8 cellular contexts compared by ENCODE assay signal in genomic region chr22:23787910-23788309, GRCh38. TPM values are rescaled to one million over a fixed set of nuclear protein-coding genes. Genes with fewer than 3 reads are reported as not detected.
A peak's percentile ranks its signal among the peaks of the same experiment; 100 is the strongest.
DNase-seq lines count a peak whose midpoint lies in the region; ATAC-seq and TF ChIP-seq lines count a peak whose summit lies in the region.

No MANE protein-coding gene starts in this region.

- H3K4me3 ChIP-seq in Caco-2 (ENCODE audit: low read depth, low read length) (peak overlapping the region; percentile 94), Panc1 (ENCODE audit: low read depth in 2 of 2, low read length in 2 of 2) (peak overlapping the region; percentile 83 to 87), esophagus muscularis mucosa (peak overlapping the region; percentile 78 to 96 (median 91)), parathyroid adenoma (ENCODE audit: low read depth, low read length) (peak overlapping the region; percentile 85)

- H3K36me3 Mint-ChIP-seq in Caco-2 (ENCODE audit: insufficient read depth, unreplicated experiment) = peaks cover 17% of the 10 kb centered on the region

- no peak for ATAC-seq in Panc1

- 48% methylated on average over 3 of the region's 3 CpGs for WGBS in esophagus muscularis mucosa

- H3K9me3 ChIP-seq in Caco-2 (no peaks in the 10 kb centered on the region), Panc1 (ENCODE audit: control insufficient read depth, insufficient read depth, low read depth, low read length) (no peaks in the 10 kb centered on the region), esophagus muscularis mucosa (no peaks in the 10 kb centered on the region), parathyroid adenoma (ENCODE audit: control insufficient read depth, low read length) (no peaks in the 10 kb centered on the region)

- H3K27me3 ChIP-seq in Caco-2 (replicated peaks; ENCODE audit: control insufficient read depth, insufficient read depth, low read length) (no peaks in the 10 kb centered on the region), Panc1 (ENCODE audit: control insufficient read depth, insufficient read depth, low read length) (no peaks in the 10 kb centered on the region), esophagus muscularis mucosa (no peaks in the 10 kb centered on the region), parathyroid adenoma (ENCODE audit: control insufficient read depth, insufficient read depth, low read length) (no peaks in the 10 kb centered on the region)

- peaks cover 15% of the 10 kb centered on the region for H3K79me2 ChIP-seq in parathyroid adenoma

- H3K27ac Mint-ChIP-seq in Caco-2 (ENCODE audit: unreplicated experiment) = peak overlapping the region; percentile 36

- in situ Hi-C loops in Panc1 (cut with HindIII; ENCODE audit: low pct_unique_long_range_greater_than_20kb, low sequenced_read_pairs) = no loop called here

- H3K4me3 Mint-ChIP-seq in Caco-2 (ENCODE audit: unreplicated experiment) = peak overlapping the region; percentile 89

- POLR2A ChIA-PET in Caco-2 (lab: Charles Lee) (interaction anchor here (0.7 kb wide), 1 partner anchor 17 kb away, joined by 3 read pairs; no protein-coding TSS in a partner anchor), Panc1 (lab: Charles Lee) (interaction anchor here (0.6 to 1.3 kb wide), 2 partner anchors 13 to 453 kb away, joined by 3 to 4 read pairs; no protein-coding TSS in a partner anchor)

- H3K4me2 ChIP-seq in parathyroid adenoma (ENCODE audit: low read length) = peak overlapping the region; percentile 68

- peak overlapping the region; percentile 81 for H3K27ac ChIP-seq in Panc1 (ENCODE audit: low read length)
- peak overlapping the region; percentile 95 to 100 (median 99) for H3K27ac ChIP-seq in esophagus muscularis mucosa (replicated peaks in 1 of 4)
- H3K27ac ChIP-seq in parathyroid adenoma = no peak overlapping the region

- CTCF ChIA-PET in Caco-2 (lab: Charles Lee) (interaction anchor here (0.5 to 1.2 kb wide), 3 partner anchors 17 to 69 kb away, joined by 3 to 4 read pairs (median 3); no protein-coding TSS in a partner anchor), Panc1 (lab: Charles Lee) (no interaction called here)

- BruUV-seq in Caco-2 (replicated peaks; lab: Mats Ljungman, UMichigan) (TSS peak; percentile 56), Panc1 (replicated peaks; lab: Mats Ljungman, UMichigan) (TSS peak; percentile 81)

- no peak for TF ChIP-seq CTCF in Caco-2 (IDR thresholded peaks at IDR 0.05; ENCODE audit: insufficient read depth in 1 of 2, low read depth in 1 of 2, low read length in 1 of 2, severe bottlenecking in 1 of 2, unreplicated experiment in 1 of 2)
- no peak for TF ChIP-seq CTCF in Panc1 (IDR thresholded peaks at IDR 0.05)
- TF ChIP-seq CTCF in esophagus muscularis mucosa (IDR thresholded peaks at IDR 0.05) = no peak
- TF ChIP-seq CTCF in parathyroid adenoma (IDR thresholded peaks at IDR 0.05) = no peak

- H3K9ac ChIP-seq in parathyroid adenoma = no peak overlapping the region

- H3K36me3 ChIP-seq in Caco-2 (ENCODE audit: control insufficient read depth, insufficient read depth, low read length) = peaks cover 1% of the 10 kb centered on the region; the same call in 1 of the 2 replicates
- no peaks in the 10 kb centered on the region for H3K36me3 ChIP-seq in Panc1 (ENCODE audit: control insufficient read depth, insufficient read depth, low read length)
- H3K36me3 ChIP-seq in esophagus muscularis mucosa = peaks cover 6 to 19% (median 12%) of the 10 kb centered on the region in 4 donors
- no peaks in the 10 kb centered on the region for H3K36me3 ChIP-seq in parathyroid adenoma (ENCODE audit: control insufficient read depth, insufficient read depth, low read length)

- no peaks in the 10 kb centered on the region for H3K27me3 Mint-ChIP-seq in Caco-2 (ENCODE audit: insufficient read depth, unreplicated experiment)

- H3K4me1 ChIP-seq in Caco-2 (peaks cover 12% of the 10 kb centered on the region), Panc1 (ENCODE audit: control insufficient read depth, insufficient read depth, low read length) (peaks cover 4% of the 10 kb centered on the region; the same call in 1 of the 2 replicates), esophagus muscularis mucosa (peaks cover 31 to 69% (median 59%) of the 10 kb centered on the region in 4 donors), parathyroid adenoma (peaks cover 3% of the 10 kb centered on the region)

- no peak overlapping the region for H2AFZ ChIP-seq in parathyroid adenoma

- no peaks in the 10 kb centered on the region for H3K9me3 Mint-ChIP-seq in Caco-2 (ENCODE audit: unreplicated experiment)

- no peak for TF ChIP-seq EP300 in esophagus muscularis mucosa (IDR thresholded peaks at IDR 0.05)

- no peak for TF ChIP-seq POLR2A in esophagus muscularis mucosa (IDR thresholded peaks at IDR 0.05; ENCODE audit: low read depth)

- H3K4me1 Mint-ChIP-seq in Caco-2 (ENCODE audit: low read depth, unreplicated experiment) = no peaks in the 10 kb centered on the region

- intact Hi-C loops in Caco-2 (cut with micrococcal nuclease; ENCODE audit: unreplicated experiment) = loop anchor here (1.0 to 2.0 kb wide), 2 partner anchors 15 to 20 kb away; partner anchors contain the start of gene MMP11
- intact Hi-C loops in Panc1 (cut with micrococcal nuclease; ENCODE audit: unreplicated experiment) = no loop called here
- intact Hi-C loops in esophagus muscularis mucosa (cut with DNase I) = loop anchor here (2.0 kb wide), 1 partner anchor 19 kb away; no protein-coding TSS in a partner anchor

- no peak for DNase-seq in Caco-2
- DNase-seq in Panc1 (ENCODE audit: low read depth, low spot score) = no peak
- DNase-seq in esophagus muscularis mucosa (ENCODE audit: extremely low spot score) = no peak
- no peak for DNase-seq in iPS-NIHi11 (ENCODE audit: low spot score)
- DNase-seq in NCI-H82 (lab: John Stamatoyannopoulos, UW) = no peak
- DNase-seq in activated gamma-delta T cell treated with Interleukin-2 at 50 U/mL for 16 hours = no peak
- DNase-seq in NCI-H345 treated with DMSO at 0.1 percent for 48 hours (lab: John Stamatoyannopoulos, UW; ENCODE audit: unreplicated experiment) = no peak

RNA-seq across cellular contexts. Expression of gene SMARCB1, which starts 1.1 kb away (rescaled TPM):
- total RNA-seq in Caco-2 (2022) = 154 and 157 TPM in 2 replicates
- 70.2 TPM for total RNA-seq in Panc1 (2021; ENCODE audit: unreplicated experiment)
- polyA plus RNA-seq in Panc1 (2012; ENCODE audit: insufficient read length) = 150 TPM
- total RNA-seq in esophagus muscularis mucosa = 10 to 100 TPM; 28.8 to 55.6 (median 34.9) TPM

RNA-seq across cellular contexts. Expression of gene MMP11, which starts 15.3 kb away (rescaled TPM):
- total RNA-seq in Caco-2 (2022) = 11.3 and 11.6 TPM in 2 replicates
- 3.0 TPM for total RNA-seq in Panc1 (2021; ENCODE audit: unreplicated experiment)
- 6.2 TPM for polyA plus RNA-seq in Panc1 (2012; ENCODE audit: insufficient read length)
- total RNA-seq in esophagus muscularis mucosa = 1 to 10 TPM; 2.8 to 6.5 (median 5.4) TPM

RNA-seq across cellular contexts. Expression of gene CHCHD10, which starts 20.1 kb away (rescaled TPM):
- total RNA-seq in Caco-2 (2022) (178 and 189 TPM in 2 replicates), Panc1 (2021; ENCODE audit: unreplicated experiment) (84.4 TPM), esophagus muscularis mucosa (10 to 100 TPM; 22.9 to 97.7 (median 44.6) TPM)
- 144 TPM for polyA plus RNA-seq in Panc1 (2012; ENCODE audit: insufficient read length)

RNA-seq across cellular contexts. Expression of gene C22orf15, which starts 25.1 kb away (rescaled TPM):
- total RNA-seq in Caco-2 (2022) = not detected in 2 replicates
- not detected for total RNA-seq in Panc1 (2021; ENCODE audit: unreplicated experiment)
- polyA plus RNA-seq in Panc1 (2012; ENCODE audit: insufficient read length) = not detected
- total RNA-seq in esophagus muscularis mucosa = under 1 TPM in 1 of 4 donors, not detected in 3; 0.58 TPM

RNA-seq across cellular contexts. Expression of gene VPREB3, which starts 33.7 kb away (rescaled TPM):
- total RNA-seq in Caco-2 (2022) = not detected in 2 replicates
- total RNA-seq in Panc1 (2021; ENCODE audit: unreplicated experiment) = not detected
- 0.50 TPM for polyA plus RNA-seq in Panc1 (2012; ENCODE audit: insufficient read length)
- total RNA-seq in esophagus muscularis mucosa = not detected
